ENCODE assay signal across 22 cellular contexts in the genomic region with DNA sequence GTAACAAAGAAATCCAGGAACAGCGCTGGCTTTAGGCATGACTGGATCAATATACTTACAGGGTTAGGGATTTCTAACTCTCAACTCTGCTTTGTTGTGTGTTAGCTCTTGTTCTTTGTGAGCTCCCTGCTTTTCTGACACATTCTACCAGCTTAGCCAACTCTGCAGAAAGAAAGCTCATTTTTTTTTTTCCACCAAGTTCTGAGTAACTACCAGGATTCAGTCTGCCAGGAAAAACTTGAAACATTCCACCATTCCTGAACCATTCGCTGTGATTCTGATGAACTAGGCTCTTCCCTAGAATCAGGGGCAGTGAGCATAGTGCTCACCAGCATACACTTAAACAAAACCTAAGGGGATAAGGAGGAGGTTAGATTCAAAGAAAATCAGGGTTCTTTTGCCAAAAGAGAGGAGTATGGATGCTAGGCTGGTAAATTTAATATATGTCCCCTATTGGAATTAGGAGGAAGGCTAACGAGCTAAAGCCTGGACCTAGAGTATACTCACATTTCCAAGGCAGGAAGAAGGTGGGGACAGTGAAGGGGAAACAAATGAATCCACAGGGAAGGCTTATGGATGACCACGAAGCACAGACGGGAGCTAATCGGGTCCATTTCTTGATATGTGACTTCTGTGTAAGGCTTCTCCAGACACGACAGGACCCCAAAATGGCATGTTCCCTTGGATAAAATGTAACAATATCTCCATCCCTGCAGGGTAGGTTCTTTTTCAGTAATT.
DNase-seq lines count a peak whose midpoint lies in the region; TF ChIP-seq lines count a peak whose summit lies in the region.
"Had no signal": no experiment of that assay in that cellular context is flagged by ENCODE, and none has a peak within 500 bp of the region (broad histone marks: within the 10 kb centered on the region; RNA-seq: fewer than 3 reads in every experiment).

No MANE protein-coding gene starts in this region.

- H3K27ac Mint-ChIP-seq in neural progenitor cell, result peak overlapping the region; percentile 88
- H3K27ac Mint-ChIP-seq: activated CD4-positive, alpha-beta T cell treated with anti-CD3 and anti-CD28 coated beads for 36 hours; activated naive CD8-positive, alpha-beta T cell treated with anti-CD3 and anti-CD28 coated beads for 36 hours; activated T-helper 1 cell treated with anti-CD3 and anti-CD28 coated beads, Interleukin-12 subunit alpha, Interleukin-12 subunit beta, Interleukin-2, Interleukin-4 antibody, amounts not matched to agents 30 ng/mL and 10 ng/mL and 1 ng/mL, durations not matched to agents 14 hours and 24 hours and 36 hours had no signal

- H3K36me3 ChIP-seq in MG63, result no peaks in the 10 kb centered on the region
- H3K36me3 ChIP-seq in neural progenitor cell, result no peaks in the 10 kb centered on the region
- H3K36me3 ChIP-seq: BLaER1 treated with 17β-estradiol and CSF1 and Interleukin-3, amounts not matched to agents 10 nM and 100 nM; stomach had no signal

- H3K9me3 ChIP-seq in MG63 (no peaks in the 10 kb centered on the region), neural progenitor cell (ENCODE audit: low read depth) (no peaks in the 10 kb centered on the region)
- H3K9me3 ChIP-seq: BLaER1 treated with 17β-estradiol and CSF1 and Interleukin-3, amounts not matched to agents 10 nM and 100 nM; stomach had no signal

- H3K4me3 ChIP-seq in MG63 (no peak overlapping the region), fibroblast of mammary gland (ENCODE audit: control insufficient read depth, low read depth, low read length) (no peak overlapping the region), neural progenitor cell (no peak overlapping the region)
- H3K4me3 ChIP-seq: BLaER1 treated with 17β-estradiol and CSF1 and Interleukin-3, amounts not matched to agents 10 nM and 100 nM; dorsolateral prefrontal cortex; stomach had no signal

- TF ChIP-seq CTCF in fibroblast of mammary gland (conservative IDR thresholded peaks at IDR 0.05; ENCODE audit: control insufficient read depth, insufficient read depth, low read depth, low read length) (no peak), neural progenitor cell (IDR thresholded peaks at IDR 0.05) (no peak)

- peak overlapping the region; percentile 4 for H3K9ac ChIP-seq in neural progenitor cell
- H3K9ac ChIP-seq: BLaER1 treated with 17β-estradiol and CSF1 and Interleukin-3, amounts not matched to agents 10 nM and 100 nM had no signal

- peaks cover 3% of the 10 kb centered on the region for H3K9me3 Mint-ChIP-seq in neural progenitor cell
- H3K9me3 Mint-ChIP-seq: activated naive CD8-positive, alpha-beta T cell treated with anti-CD3 and anti-CD28 coated beads for 36 hours; activated T-helper 1 cell treated with anti-CD3 and anti-CD28 coated beads, Interleukin-12 subunit alpha, Interleukin-12 subunit beta, Interleukin-2, Interleukin-4 antibody, amounts not matched to agents 30 ng/mL and 10 ng/mL and 1 ng/mL, durations not matched to agents 14 hours and 24 hours and 36 hours had no signal

- no peaks in the 10 kb centered on the region for H3K79me2 ChIP-seq in neural progenitor cell (ENCODE audit: low read depth)

- DNase-seq in AG08395 (ENCODE audit: low spot score) (peak; percentile 70), MG63 (peak; percentile 9), fibroblast of mammary gland (ENCODE audit: low read depth) (peak; percentile 34), neural progenitor cell (ENCODE audit: low spot score) (peak; percentile 62), NCI-H1436 treated with DMSO at 0.1 percent for 48 hours (lab: John Stamatoyannopoulos, UW) (no peak), retina (no peak)
- no peak for DNase-seq in activated T-cell treated with anti-CD3 and anti-CD28 coated beads, Interleukin-2, amount 50 U/mL, for 48 hours
- DNase-seq in activated CD4-positive, CD25-positive, alpha-beta regulatory T cell treated with anti-CD3 and anti-CD28 coated beads, Interleukin-2, amount 50 U/mL, for 72 hours, result no peak
- DNase-seq: activated CD4-positive, alpha-beta T cell treated with anti-CD3 and anti-CD28 coated beads for 36 hours; activated naive CD8-positive, alpha-beta T cell treated with anti-CD3 and anti-CD28 coated beads for 36 hours; dorsolateral prefrontal cortex; GOT3; KBM-7; NCI-H187; NCI-H2227 treated with DMSO at 0.1 percent for 48 hours; NCI-H748 treated with DMSO at 0.1 percent for 48 hours; OCI-M1; SHP77 treated with DMSO at 0.1 percent for 48 hours; stomach had no signal

- peaks cover 28% of the 10 kb centered on the region for H3K4me1 ChIP-seq in neural progenitor cell
- H3K4me1 ChIP-seq: stomach had no signal

- H3K27me3 ChIP-seq in MG63 (no peaks in the 10 kb centered on the region), neural progenitor cell (no peaks in the 10 kb centered on the region)
- H3K27me3 ChIP-seq: BLaER1 treated with 17β-estradiol and CSF1 and Interleukin-3, amounts not matched to agents 10 nM and 100 nM; stomach had no signal

- H3K27me3 Mint-ChIP-seq in neural progenitor cell (ENCODE audit: insufficient read depth, low read depth), result no peaks in the 10 kb centered on the region
- H3K27me3 Mint-ChIP-seq: activated CD4-positive, alpha-beta T cell treated with anti-CD3 and anti-CD28 coated beads for 36 hours; activated naive CD8-positive, alpha-beta T cell treated with anti-CD3 and anti-CD28 coated beads for 36 hours had no signal

- H3K36me3 Mint-ChIP-seq in neural progenitor cell, result no peaks in the 10 kb centered on the region
- H3K36me3 Mint-ChIP-seq: activated naive CD8-positive, alpha-beta T cell treated with anti-CD3 and anti-CD28 coated beads for 36 hours had no signal

- H3K27ac ChIP-seq in neural progenitor cell, result peak overlapping the region; percentile 90
- H3K27ac ChIP-seq: BLaER1 treated with 17β-estradiol and CSF1 and Interleukin-3, amounts not matched to agents 10 nM and 100 nM; dorsolateral prefrontal cortex; epithelial cell of prostate; stomach had no signal

- H3F3A ChIP-seq in neural progenitor cell (ENCODE audit: low read depth), result peaks cover 11% of the 10 kb centered on the region

- H3K4me3 Mint-ChIP-seq in neural progenitor cell, result no peak overlapping the region
- H3K4me3 Mint-ChIP-seq: activated CD4-positive, alpha-beta T cell treated with anti-CD3 and anti-CD28 coated beads for 36 hours; activated naive CD8-positive, alpha-beta T cell treated with anti-CD3 and anti-CD28 coated beads for 36 hours; activated T-helper 1 cell treated with anti-CD3 and anti-CD28 coated beads, Interleukin-12 subunit alpha, Interleukin-12 subunit beta, Interleukin-2, Interleukin-4 antibody, amounts not matched to agents 30 ng/mL and 10 ng/mL and 1 ng/mL, durations not matched to agents 14 hours and 24 hours and 36 hours had no signal

- no peaks in the 10 kb centered on the region for H4K20me1 ChIP-seq in neural progenitor cell (ENCODE audit: low read depth)
- H4K20me1 ChIP-seq: BLaER1 treated with 17β-estradiol and CSF1 and Interleukin-3, amounts not matched to agents 10 nM and 100 nM had no signal

- H3K4me1 Mint-ChIP-seq in neural progenitor cell, result peaks cover 34% of the 10 kb centered on the region
- H3K4me1 Mint-ChIP-seq: activated CD4-positive, alpha-beta T cell treated with anti-CD3 and anti-CD28 coated beads for 36 hours; activated naive CD8-positive, alpha-beta T cell treated with anti-CD3 and anti-CD28 coated beads for 36 hours had no signal

- H3K4me2 ChIP-seq in neural progenitor cell, result peak overlapping the region; percentile 65
- H3K4me2 ChIP-seq: BLaER1 treated with 17β-estradiol and CSF1 and Interleukin-3, amounts not matched to agents 10 nM and 100 nM had no signal

- H2AFZ ChIP-seq in neural progenitor cell (replicated peaks), result peak overlapping the region; percentile 63

Comparison
In these comparisons a context has a peak if more than half of its experiments do, and no peak if none do; other contexts are left out.
1. DNase-seq: peak in AG08395 (single experiment), MG63 (single experiment), fibroblast of mammary gland (single experiment) and neural progenitor cell (single experiment); none in NCI-H1436 treated with DMSO at 0.1 percent for 48 hours (single experiment), retina (single experiment), activated T-cell treated with anti-CD3 and anti-CD28 coated beads, Interleukin-2, amount 50 U/mL, for 48 hours (0 of 2) and activated CD4-positive, CD25-positive, alpha-beta regulatory T cell treated with anti-CD3 and anti-CD28 coated beads, Interleukin-2, amount 50 U/mL, for 72 hours (single experiment).